In genomic region chr11:57667065-57667714, GRCh38 we compare ENCODE assay signal across 8 cellular contexts. TPM values are rescaled to one million over a fixed set of nuclear protein-coding genes. Genes with fewer than 3 reads are reported as not detected.
DNase-seq lines count a peak whose midpoint lies in the region; ATAC-seq and TF ChIP-seq lines count a peak whose summit lies in the region.

No MANE protein-coding gene starts in this region.

- H3K27ac ChIP-seq in ascending aorta (peak overlapping the region; percentile 98), right cardiac atrium (ENCODE audit: low read length) (peak overlapping the region; percentile 91), uterus (peak overlapping the region; percentile 93 to 99)

- peaks cover 9% of the 10 kb centered on the region for H3K36me3 Mint-ChIP-seq in T-helper 2 cell treated with Interferon-gamma antibody and Interleukin-4, amounts not matched to agents 5 μg/mL and 100 μg/mL, for 36 hours (ENCODE audit: low read depth)

- H3K9me3 Mint-ChIP-seq in T-helper 2 cell treated with Interferon-gamma antibody and Interleukin-4, amounts not matched to agents 5 μg/mL and 100 μg/mL, for 36 hours: no peaks in the 10 kb centered on the region

- H3K9me3 ChIP-seq in ascending aorta: no peaks in the 10 kb centered on the region
- H3K9me3 ChIP-seq in right cardiac atrium (ENCODE audit: control insufficient read depth, low read length): no peaks in the 10 kb centered on the region
- no peaks in the 10 kb centered on the region for H3K9me3 ChIP-seq in uterus

- ATAC-seq in GM18502 (IDR thresholded peaks at IDR 0.05; ENCODE audit: poor library complexity, unreplicated experiment): peak; percentile 73
- ATAC-seq in HG02943 (IDR thresholded peaks at IDR 0.05; ENCODE audit: low read depth, unreplicated experiment): peak; percentile 63
- ATAC-seq in right cardiac atrium: peak; percentile 93

- H3K36me3 ChIP-seq in ascending aorta: peaks cover 6 to 10% of the 10 kb centered on the region in 2 donors
- H3K36me3 ChIP-seq in uterus: no peaks in the 10 kb centered on the region

- WGBS in right cardiac atrium: under 1% methylated on average over 34 of the region's 34 CpGs

- intact Hi-C loops in ascending aorta (cut with DNase I): loop anchor here (1.0 to 5.0 kb wide), 7 partner anchors 10 to 911 kb away; partner anchors contain the start of genes CLP1, CTNND1, MED19 and SELENOH
- intact Hi-C loops in right cardiac atrium (cut with DNase I): loop anchor here in 1 of 4 donors (5.0 kb wide), 1 partner anchor 40 kb away; no protein-coding TSS in a partner anchor
- intact Hi-C loops in uterus (cut with DNase I; ENCODE audit: low total_unique reads): no loop called here

- H3K4me3 ChIP-seq in ascending aorta (peak overlapping the region; percentile 90 to 96), right cardiac atrium (ENCODE audit: low read length) (peak overlapping the region; percentile 64), uterus (peak overlapping the region; percentile 73 to 85)

- H3K4me1 Mint-ChIP-seq in T-helper 2 cell treated with Interferon-gamma antibody and Interleukin-4, amounts not matched to agents 5 μg/mL and 100 μg/mL, for 36 hours (ENCODE audit: low read depth): peaks cover 18% of the 10 kb centered on the region

- peak overlapping the region; percentile 98 for H3K27ac Mint-ChIP-seq in T-helper 2 cell treated with Interferon-gamma antibody and Interleukin-4, amounts not matched to agents 5 μg/mL and 100 μg/mL, for 36 hours

- DNase-seq in NCI-H187 (lab: John Stamatoyannopoulos, UW) (peak; percentile 93 to 98), ascending aorta (ENCODE audit: low spot score in 2 of 2) (peak; percentile 93 to 99), right cardiac atrium (peak; percentile 99), pulmonary artery endothelial cell (ENCODE audit: low read depth, low spot score) (peak; percentile 98), uterus (peak; percentile 94 to 99)
- peak; percentile 92 for DNase-seq in T-helper 2 cell treated with Interferon-gamma antibody and Interleukin-4, amounts not matched to agents 5 μg/mL and 100 μg/mL, for 36 hours (ENCODE audit: low spot score)

- no peak for TF ChIP-seq POLR2A in uterus (IDR thresholded peaks at IDR 0.05)

- no peaks in the 10 kb centered on the region for H3K27me3 ChIP-seq in ascending aorta
- no peaks in the 10 kb centered on the region for H3K27me3 ChIP-seq in right cardiac atrium (ENCODE audit: control insufficient read depth, insufficient read depth)
- no peaks in the 10 kb centered on the region for H3K27me3 ChIP-seq in uterus

- TF ChIP-seq CTCF in ascending aorta (IDR thresholded peaks at IDR 0.05): no peak
- peak in 1 of 4 experiments; percentile 9 for TF ChIP-seq CTCF in uterus (IDR thresholded peaks at IDR 0.05)

- peak overlapping the region; percentile 89 for H3K4me3 Mint-ChIP-seq in T-helper 2 cell treated with Interferon-gamma antibody and Interleukin-4, amounts not matched to agents 5 μg/mL and 100 μg/mL, for 36 hours

- H3K4me1 ChIP-seq in ascending aorta: peaks cover 6 to 16% of the 10 kb centered on the region in 2 donors
- no peaks in the 10 kb centered on the region for H3K4me1 ChIP-seq in right cardiac atrium (ENCODE audit: control insufficient read depth, insufficient read depth, low read length)
- H3K4me1 ChIP-seq in uterus: peaks cover 3 to 6% of the 10 kb centered on the region in 2 donors

- H3K27me3 Mint-ChIP-seq in T-helper 2 cell treated with Interferon-gamma antibody and Interleukin-4, amounts not matched to agents 5 μg/mL and 100 μg/mL, for 36 hours (ENCODE audit: low read depth): no peaks in the 10 kb centered on the region

RNA-seq across cellular contexts. Expression of gene ZDHHC5, which starts 0.7 kb away (rescaled TPM):
- 26.2 TPM for total RNA-seq in ascending aorta
- total RNA-seq in right cardiac atrium: 10 to 100 TPM; 38.9 to 60.4 (median 54.3) TPM
- polyA plus RNA-seq in right cardiac atrium: 27.0 TPM
- total RNA-seq in pulmonary artery endothelial cell: 39.4 and 43.8 TPM in 2 replicates
- total RNA-seq in uterus: 10 to 100 TPM; 27.2 to 50.6 (median 34.6) TPM

RNA-seq across cellular contexts. Expression of gene CLP1, which starts 9.6 kb away (rescaled TPM):
- total RNA-seq in ascending aorta: 1.2 TPM
- total RNA-seq in right cardiac atrium: 1 to 10 TPM; 6.3 to 8.2 (median 7.2) TPM
- polyA plus RNA-seq in right cardiac atrium: 4.6 TPM
- total RNA-seq in pulmonary artery endothelial cell: 22.9 and 26.0 TPM in 2 replicates
- total RNA-seq in uterus: 10 to 100 TPM in 2 of 4 donors, 1 to 10 TPM in 2; 3.1 to 24.4 (median 12.2) TPM

RNA-seq across cellular contexts. Expression of gene YPEL4, which starts 17.5 kb away (rescaled TPM):
- total RNA-seq in ascending aorta (not detected), right cardiac atrium (1 to 10 TPM in 1 of 4 donors, under 1 TPM in 3; 0.33 to 1.1 (median 0.62) TPM), pulmonary artery endothelial cell (0.14 and 0.20 TPM in 2 replicates), uterus (1 to 10 TPM in 3 of 4 donors, under 1 TPM in 1; 0.26 to 7.6 (median 2.7) TPM)
- polyA plus RNA-seq in right cardiac atrium: 1.5 TPM

RNA-seq across cellular contexts. Expression of gene MED19, which starts 44.8 kb away (rescaled TPM):
- total RNA-seq in ascending aorta (35.2 TPM), right cardiac atrium (10 to 100 TPM in 2 of 4 donors, 1 to 10 TPM in 2; 8.4 to 10.5 (median 9.5) TPM), pulmonary artery endothelial cell (16.7 and 18.5 TPM in 2 replicates), uterus (10 to 100 TPM in 1 of 4 donors, 1 to 10 TPM in 3; 5.9 to 11.3 (median 9.1) TPM)
- 9.8 TPM for polyA plus RNA-seq in right cardiac atrium

RNA-seq across cellular contexts. Expression of gene TMX2, which starts 45.2 kb away (rescaled TPM):
- total RNA-seq in ascending aorta (65.3 TPM), right cardiac atrium (10 to 100 TPM; 57.4 to 78.1 (median 70.8) TPM), pulmonary artery endothelial cell (53.2 and 85.0 TPM in 2 replicates), uterus (10 to 100 TPM; 23.3 to 62.1 (median 49.8) TPM)
- 73.2 TPM for polyA plus RNA-seq in right cardiac atrium

Comparison
In these comparisons a context has a peak if more than half of its experiments do, and no peak if none do; other contexts are left out.
1. Peak in every context shown above with its lines: DNase-seq, ATAC-seq, H3K4me3 ChIP-seq and H3K27ac ChIP-seq.